ENCODE assay signal across 16 cellular contexts in genomic region chr3:55165278-55165677, GRCh38.
"Had no signal": no experiment of that assay in that cellular context is flagged by ENCODE, and none has a peak within 500 bp of the region (broad histone marks: within the 10 kb centered on the region; RNA-seq: fewer than 3 reads in every experiment).

No MANE protein-coding gene starts in this region.

- H3K27ac ChIP-seq: psoas muscle, right lobe of liver had no signal

- DNase-seq: activated CD4-positive, alpha-beta T cell treated with anti-CD3 and anti-CD28 coated beads for 1 hour; activated CD4-positive, alpha-beta T cell treated with anti-CD3 and anti-CD28 coated beads, Interleukin-2, amount 50 U/mL, for 48 hours; activated gamma-delta T cell; activated naive CD8-positive, alpha-beta T cell treated with anti-CD3 and anti-CD28 coated beads for 36 hours; activated T-cell treated with anti-CD3 and anti-CD28 coated beads, Interleukin-2, amount 50 U/mL, for 4 hours; anterior cingulate cortex; immature natural killer cell; left cardiac atrium; occipital lobe; psoas muscle; right lobe of liver; stimulated activated CD4-positive, alpha-beta T cell treated with anti-CD3 and anti-CD28 coated beads, Interleukin-2, amount 100 ng/mL, for 48 hours; stimulated activated naive CD4-positive, alpha-beta T cell treated with Interleukin-2 at 50 U/mL for 16 hours; T-helper 9 cell had no signal

- H3K4me1 ChIP-seq: psoas muscle, right lobe of liver had no signal

- H3K9me3 ChIP-seq: psoas muscle, right lobe of liver had no signal

- H3K36me3 ChIP-seq: right lobe of liver had no signal

- H3K4me3 ChIP-seq: lung, psoas muscle, right lobe of liver had no signal

- ATAC-seq: activated T-cell treated with anti-CD3 and anti-CD28 coated beads, Interleukin-2, amount 50 U/mL, for 4 hours; left cardiac atrium; natural killer cell treated with Interleukin-12 subunit alpha and Interleukin-12 subunit beta and Interleukin-15 and Interleukin-18, amount 100 ng/mL, for 72 hours; psoas muscle; right lobe of liver had no signal

- H3K27me3 ChIP-seq: right lobe of liver had no signal
